2 cellular contexts compared by ENCODE assay signal in genomic region chr4:41327770-41328169, GRCh38.
TF ChIP-seq lines count a peak whose summit lies in the region.

No MANE protein-coding gene starts in this region.

TF ChIP-seq in Ishikawa, 13 proteins besides CTCF, POLR2A, EP300 and RAD21:
- no peak for TF ChIP-seq TCF12 (IDR thresholded peaks at IDR 0.05; ENCODE audit: low read depth)
- TF ChIP-seq YY1 (IDR thresholded peaks at IDR 0.05; ENCODE audit: low read depth), result 0 out of 2 replicates have a peak, but pooled peaks have one; percentile 14
TF ChIP-seq in Ishikawa: peak in this region for 1.

TF ChIP-seq in H1, 55 proteins besides CTCF, POLR2A, EP300 and RAD21:
- TF ChIP-seq POU5F1 (IDR thresholded peaks at IDR 0.05; ENCODE audit: low read depth, low read length) (peak; percentile 95), KDM5A (IDR thresholded peaks at IDR 0.05; ENCODE audit: low read length) (no peak), MAX (IDR thresholded peaks at IDR 0.05) (peak; percentile 39; the same call in 1 of the 2 replicates), SIN3A (conservative IDR thresholded peaks at IDR 0.05 in 1 of 2, IDR thresholded peaks at IDR 0.05 in 1 of 2; ENCODE audit: low read depth in 1 of 2, low read length in 2 of 2) (no peak), SP1 (IDR thresholded peaks at IDR 0.05; ENCODE audit: low read depth, low read length) (peak; percentile 56; the same call in 1 of the 2 replicates), NANOG (IDR thresholded peaks at IDR 0.05; ENCODE audit: insufficient read depth, low read depth, low read length, poor library complexity, severe bottlenecking) (peak; percentile 54), E2F6 (IDR thresholded peaks at IDR 0.05) (peak; percentile 26; the same call in 1 of the 2 replicates), YY1 (IDR thresholded peaks at IDR 0.05; ENCODE audit: low read depth, low read length) (peak; percentile 80)
